35 cellular contexts compared by ENCODE assay signal in the genomic region with DNA sequence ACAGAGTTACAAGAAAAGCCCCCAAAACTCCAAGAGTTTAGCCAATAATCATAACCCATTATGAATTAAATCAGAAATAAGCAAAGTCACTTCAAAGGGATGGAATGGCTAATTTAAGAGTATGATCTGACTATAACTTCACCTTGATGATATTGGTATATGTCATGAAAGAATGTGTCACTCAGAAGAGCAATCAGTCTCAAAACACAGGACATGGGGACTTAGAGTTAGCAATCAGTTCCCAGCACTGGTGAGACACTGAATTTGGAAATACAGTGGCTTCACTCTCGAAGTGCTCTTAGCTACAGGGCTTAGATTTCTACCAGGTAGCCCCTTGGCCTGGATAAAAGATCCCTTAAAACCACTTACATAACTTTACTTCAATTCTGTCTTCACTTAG.
"Had no signal": no experiment of that assay in that cellular context is flagged by ENCODE, and none has a peak within 500 bp of the region (broad histone marks: within the 10 kb centered on the region; RNA-seq: fewer than 3 reads in every experiment).

No MANE protein-coding gene starts in this region.

- H3K27ac ChIP-seq: adrenal gland, body of pancreas, colonic mucosa, dorsolateral prefrontal cortex, esophagus muscularis mucosa, foreskin keratinocyte, gastrocnemius medialis, heart left ventricle had no signal

- H3K27ac Mint-ChIP-seq: activated CD4-positive, alpha-beta memory T cell treated with anti-CD3 and anti-CD28 coated beads for 36 hours; activated CD4-positive, alpha-beta T cell treated with anti-CD3 and anti-CD28 coated beads for 36 hours; activated CD4-positive, alpha-beta T cell treated with anti-CD3 and anti-CD28 coated beads, Interleukin-2, amount 10 ng/mL, durations not matched to agents 24 days and 14 days; activated CD8-positive, alpha-beta memory T cell treated with anti-CD3 and anti-CD28 coated beads, Interleukin-2, amount 10 ng/mL, durations not matched to agents 7 days and 5 days; activated CD8-positive, alpha-beta T cell treated with anti-CD3 and anti-CD28 coated beads, Interleukin-2, amount 10 ng/mL, durations not matched to agents 7 days and 5 days; activated naive CD4-positive, alpha-beta T cell treated with anti-CD3 and anti-CD28 coated beads for 36 hours; activated naive CD4-positive, alpha-beta T cell treated with anti-CD3 and anti-CD28 coated beads, Interleukin-2, amount 50 U/mL, for 24 hours; activated naive CD8-positive, alpha-beta T cell treated with anti-CD3 and anti-CD28 coated beads for 36 hours; activated naive CD8-positive, alpha-beta T cell treated with anti-CD3 and anti-CD28 coated beads, Interleukin-2, amount 50 U/mL, for 24 hours; activated T-helper 2 cell treated with anti-CD3 and anti-CD28 coated beads, Interferon-gamma antibody, Interleukin-2, Interleukin-4, amounts not matched to agents 10 μg/mL and 5 μg/mL and 100 μg/mL, durations not matched to agents 14 hours and 24 hours and 36 hours; endodermal cell; T-helper 17 cell; T-helper 2 cell treated with Interferon-gamma antibody and Interleukin-4, amounts not matched to agents 5 μg/mL and 100 μg/mL, for 36 hours had no signal

- H3K9me3 Mint-ChIP-seq: activated CD4-positive, alpha-beta memory T cell treated with anti-CD3 and anti-CD28 coated beads for 36 hours; activated CD4-positive, alpha-beta T cell treated with anti-CD3 and anti-CD28 coated beads, Interleukin-2, amount 10 ng/mL, durations not matched to agents 24 days and 14 days; activated naive CD4-positive, alpha-beta T cell treated with anti-CD3 and anti-CD28 coated beads for 36 hours; activated naive CD4-positive, alpha-beta T cell treated with anti-CD3 and anti-CD28 coated beads, Interleukin-2, amount 50 U/mL, for 24 hours; activated naive CD8-positive, alpha-beta T cell treated with anti-CD3 and anti-CD28 coated beads for 36 hours; activated naive CD8-positive, alpha-beta T cell treated with anti-CD3 and anti-CD28 coated beads, Interleukin-2, amount 50 U/mL, for 24 hours; activated T-helper 2 cell treated with anti-CD3 and anti-CD28 coated beads, Interferon-gamma antibody, Interleukin-2, Interleukin-4, amounts not matched to agents 10 μg/mL and 5 μg/mL and 100 μg/mL, durations not matched to agents 14 hours and 24 hours and 36 hours; endodermal cell; T-helper 2 cell treated with Interferon-gamma antibody and Interleukin-4, amounts not matched to agents 5 μg/mL and 100 μg/mL, for 36 hours had no signal

- H3K4me1 ChIP-seq: adrenal gland, body of pancreas, colonic mucosa, esophagus muscularis mucosa, gastrocnemius medialis, heart left ventricle had no signal

- H3K36me3 Mint-ChIP-seq: activated CD4-positive, alpha-beta memory T cell treated with anti-CD3 and anti-CD28 coated beads for 36 hours; activated CD8-positive, alpha-beta memory T cell treated with anti-CD3 and anti-CD28 coated beads, Interleukin-2, amount 10 ng/mL, durations not matched to agents 7 days and 5 days; activated naive CD4-positive, alpha-beta T cell treated with anti-CD3 and anti-CD28 coated beads, Interleukin-2, amount 50 U/mL, for 24 hours; activated naive CD8-positive, alpha-beta T cell treated with anti-CD3 and anti-CD28 coated beads for 36 hours had no signal

- H3K27me3 Mint-ChIP-seq: activated CD4-positive, alpha-beta memory T cell treated with anti-CD3 and anti-CD28 coated beads for 36 hours; activated CD4-positive, alpha-beta T cell treated with anti-CD3 and anti-CD28 coated beads, Interleukin-2, amount 10 ng/mL, durations not matched to agents 24 days and 14 days; activated CD8-positive, alpha-beta memory T cell treated with anti-CD3 and anti-CD28 coated beads, Interleukin-2, amount 10 ng/mL, durations not matched to agents 7 days and 5 days; activated naive CD4-positive, alpha-beta T cell treated with anti-CD3 and anti-CD28 coated beads, Interleukin-2, amount 50 U/mL, for 24 hours; activated naive CD8-positive, alpha-beta T cell treated with anti-CD3 and anti-CD28 coated beads for 36 hours had no signal

- DNase-seq: activated CD4-positive, alpha-beta memory T cell treated with anti-CD3 and anti-CD28 coated beads for 36 hours; activated CD4-positive, alpha-beta T cell treated with anti-CD3 and anti-CD28 coated beads for 36 hours; activated CD4-positive, alpha-beta T cell treated with anti-CD3 and anti-CD28 coated beads, Interleukin-2, amount 10 ng/mL, durations not matched to agents 24 days and 14 days; activated CD4-positive, CD25-positive, alpha-beta regulatory T cell; activated CD4-positive, CD25-positive, alpha-beta regulatory T cell treated with anti-CD3 and anti-CD28 coated beads, Interleukin-2, amount 50 U/mL, for 72 hours; activated CD8-positive, alpha-beta memory T cell treated with anti-CD3 and anti-CD28 coated beads, Interleukin-2, amount 10 ng/mL, durations not matched to agents 7 days and 5 days; activated CD8-positive, alpha-beta memory T cell treated with anti-CD3 and anti-CD28 coated beads, Interleukin-2, amount 50 U/mL, for 4 hours; activated CD8-positive, alpha-beta T cell treated with anti-CD3 and anti-CD28 coated beads, Interleukin-2, amount 10 ng/mL, durations not matched to agents 7 days and 5 days; activated effector memory CD4-positive, alpha-beta T cell treated with anti-CD3 and anti-CD28 coated beads, Interleukin-2, amount 50 U/mL, for 16 hours; activated naive CD4-positive, alpha-beta T cell treated with anti-CD3 and anti-CD28 coated beads for 36 hours; activated naive CD8-positive, alpha-beta T cell treated with anti-CD3 and anti-CD28 coated beads for 36 hours; activated naive CD8-positive, alpha-beta T cell treated with anti-CD3 and anti-CD28 coated beads, Interleukin-2, amount 50 U/mL, for 24 hours; activated T-cell treated with anti-CD3 and anti-CD28 coated beads, Interleukin-2, amount 50 U/mL, for 1 hour; adrenal gland; amygdala; aorta; body of pancreas; central memory CD4-positive, alpha-beta T cell; cerebellar nuclear complex; colonic mucosa; dorsolateral prefrontal cortex; effector memory CD4-positive, alpha-beta T cell; endodermal cell; erythroblast; foreskin keratinocyte; gastrocnemius medialis; glutamatergic neuron; heart left ventricle; T-helper 1 cell; T-helper 17 cell; T1000 had no signal

- H3K27me3 ChIP-seq: adrenal gland, body of pancreas, colonic mucosa, dorsolateral prefrontal cortex, esophagus muscularis mucosa, foreskin keratinocyte, gastrocnemius medialis, heart left ventricle had no signal

- H3K4me3 ChIP-seq: adrenal gland, body of pancreas, colonic mucosa, dorsolateral prefrontal cortex, esophagus muscularis mucosa, gastrocnemius medialis, heart left ventricle had no signal

- ATAC-seq: activated CD4-positive, alpha-beta T cell treated with anti-CD3 and anti-CD28 coated beads for 36 hours; activated CD8-positive, alpha-beta memory T cell treated with anti-CD3 and anti-CD28 coated beads, Interleukin-2, amount 10 ng/mL, durations not matched to agents 7 days and 5 days; activated CD8-positive, alpha-beta T cell treated with anti-CD3 and anti-CD28 coated beads, Interleukin-2, amount 10 ng/mL, durations not matched to agents 7 days and 5 days; activated naive CD8-positive, alpha-beta T cell treated with anti-CD3 and anti-CD28 coated beads, Interleukin-2, amount 50 U/mL, for 24 hours; body of pancreas; gastrocnemius medialis; heart left ventricle; T-helper 17 cell had no signal

- H3K4me1 Mint-ChIP-seq: activated CD4-positive, alpha-beta T cell treated with anti-CD3 and anti-CD28 coated beads, Interleukin-2, amount 10 ng/mL, durations not matched to agents 24 days and 14 days; activated naive CD4-positive, alpha-beta T cell treated with anti-CD3 and anti-CD28 coated beads, Interleukin-2, amount 50 U/mL, for 24 hours; activated naive CD8-positive, alpha-beta T cell treated with anti-CD3 and anti-CD28 coated beads for 36 hours; activated naive CD8-positive, alpha-beta T cell treated with anti-CD3 and anti-CD28 coated beads, Interleukin-2, amount 50 U/mL, for 24 hours had no signal

- H3K36me3 ChIP-seq: adrenal gland, colonic mucosa, esophagus muscularis mucosa, gastrocnemius medialis, heart left ventricle had no signal

- H3K4me3 Mint-ChIP-seq: activated CD4-positive, alpha-beta memory T cell treated with anti-CD3 and anti-CD28 coated beads for 36 hours; activated CD4-positive, alpha-beta T cell treated with anti-CD3 and anti-CD28 coated beads for 36 hours; activated CD4-positive, alpha-beta T cell treated with anti-CD3 and anti-CD28 coated beads, Interleukin-2, amount 10 ng/mL, durations not matched to agents 24 days and 14 days; activated CD8-positive, alpha-beta memory T cell treated with anti-CD3 and anti-CD28 coated beads, Interleukin-2, amount 10 ng/mL, durations not matched to agents 7 days and 5 days; activated CD8-positive, alpha-beta T cell treated with anti-CD3 and anti-CD28 coated beads, Interleukin-2, amount 10 ng/mL, durations not matched to agents 7 days and 5 days; activated naive CD4-positive, alpha-beta T cell treated with anti-CD3 and anti-CD28 coated beads for 36 hours; activated naive CD4-positive, alpha-beta T cell treated with anti-CD3 and anti-CD28 coated beads, Interleukin-2, amount 50 U/mL, for 24 hours; activated naive CD8-positive, alpha-beta T cell treated with anti-CD3 and anti-CD28 coated beads for 36 hours; activated naive CD8-positive, alpha-beta T cell treated with anti-CD3 and anti-CD28 coated beads, Interleukin-2, amount 50 U/mL, for 24 hours; endodermal cell; T-helper 17 cell; T-helper 2 cell treated with Interferon-gamma antibody and Interleukin-4, amounts not matched to agents 5 μg/mL and 100 μg/mL, for 36 hours had no signal
